In genomic region chr16:643050-643368, GRCh38 we compare ENCODE assay signal across 9 cellular contexts. TPM values are rescaled to one million over a fixed set of nuclear protein-coding genes. Genes with fewer than 3 reads are reported as not detected.
A peak's percentile ranks its signal among the peaks of the same experiment; 100 is the strongest.
DNase-seq lines count a peak whose midpoint lies in the region; ATAC-seq and TF ChIP-seq lines count a peak whose summit lies in the region.
"Had no signal": no experiment of that assay in that cellular context is flagged by ENCODE, and none has a peak within 500 bp of the region (broad histone marks: within the 10 kb centered on the region; RNA-seq: fewer than 3 reads in every experiment).

No MANE protein-coding gene starts in this region.

- peak overlapping the region; percentile 99 for H3K27ac ChIP-seq in C4-2B
- H3K27ac ChIP-seq in SJCRH30, result no peak overlapping the region

- TF ChIP-seq CTCF in C4-2B (conservative IDR thresholded peaks at IDR 0.05), result no peak

- H2AFZ ChIP-seq in neuron (ENCODE audit: low read depth, low read length), result no peak overlapping the region

- peaks cover 22% of the 10 kb centered on the region for H3K4me1 ChIP-seq in neuron (ENCODE audit: insufficient read depth, low read length)
- 0 out of 2 replicates have a peak, but pooled peaks cover 3% of the 10 kb centered on the region for H3K4me1 ChIP-seq in SJCRH30

- H3K36me3 ChIP-seq in MG63 (peaks cover 28% of the 10 kb centered on the region), neuron (ENCODE audit: insufficient read depth, low read length) (no peaks in the 10 kb centered on the region), SJCRH30 (no peaks in the 10 kb centered on the region)

- H3K27me3 ChIP-seq in MG63 (no peaks in the 10 kb centered on the region), neuron (ENCODE audit: insufficient read depth, low read length) (no peaks in the 10 kb centered on the region), SJCRH30 (0 out of 2 replicates have a peak, but pooled peaks cover 5% of the 10 kb centered on the region)

- no peaks in the 10 kb centered on the region for H3K27me3 Mint-ChIP-seq in effector memory CD8-positive, alpha-beta T cell

- H3K9me3 ChIP-seq in MG63, result no peaks in the 10 kb centered on the region
- no peaks in the 10 kb centered on the region for H3K9me3 ChIP-seq in neuron (ENCODE audit: low read length)
- H3K9me3 ChIP-seq in SJCRH30 (replicated peaks), result no peaks in the 10 kb centered on the region

- H3K4me3 Mint-ChIP-seq in effector memory CD8-positive, alpha-beta T cell, result peak overlapping the region; percentile 72

- H3K4me3 ChIP-seq in MG63 (peak overlapping the region; percentile 63), neuron (ENCODE audit: low read length) (peak overlapping the region; percentile 66), SJCRH30 (no peak overlapping the region)

- peaks cover 0 to 5% of the 10 kb centered on the region in 2 donors for H3K4me1 Mint-ChIP-seq in effector memory CD8-positive, alpha-beta T cell (ENCODE audit: low read depth in 2 of 2)

- H3K36me3 Mint-ChIP-seq in effector memory CD8-positive, alpha-beta T cell (ENCODE audit: insufficient read depth), result peaks cover 7% of the 10 kb centered on the region

- ATAC-seq in effector memory CD8-positive, alpha-beta T cell (replicated peaks), result no peak

- DNase-seq in MG63 (no peak), amniotic stem cell (lab: John Stamatoyannopoulos, UW) (no peak), NCI-H345 (lab: John Stamatoyannopoulos, UW) (no peak), SJCRH30 (no peak)
- no peak for DNase-seq in effector memory CD8-positive, alpha-beta T cell
- DNase-seq in stimulated activated CD4-positive, alpha-beta T cell treated with anti-CD3 and anti-CD28 coated beads, Interleukin-2, amount 100 ng/mL, for 48 hours, result no peak
- DNase-seq: activated CD8-positive, alpha-beta memory T cell treated with anti-CD3 and anti-CD28 coated beads, Interleukin-2, amount 50 U/mL, for 4 hours had no signal

- peak overlapping the region in 1 of 2 donors; percentile 57 for H3K27ac Mint-ChIP-seq in effector memory CD8-positive, alpha-beta T cell

- H3K9me3 Mint-ChIP-seq in effector memory CD8-positive, alpha-beta T cell, result no peaks in the 10 kb centered on the region

RNA-seq across cellular contexts. Expression of gene MCRIP2, which starts 1.4 kb away (rescaled TPM):
- total RNA-seq in MG63 (2014; rRNA removed; shearing (Covaris generic); ENCODE audit: low replicate concordance), result 22.2 and 50.3 TPM in 2 replicates
- total RNA-seq in SJCRH30 (2014; rRNA removed; shearing (Covaris generic)), result 3.3 and 4.6 TPM in 2 replicates

RNA-seq across cellular contexts. Expression of gene WDR90, which starts 6.2 kb away (rescaled TPM):
- 6.0 and 17.3 TPM in 2 replicates for total RNA-seq in MG63 (2014; rRNA removed; shearing (Covaris generic); ENCODE audit: low replicate concordance)
- 10.5 and 18.3 TPM in 2 replicates for total RNA-seq in SJCRH30 (2014; rRNA removed; shearing (Covaris generic))

RNA-seq across cellular contexts. Expression of gene METTL26, which starts 6.9 kb away (rescaled TPM):
- total RNA-seq in MG63 (2014; rRNA removed; shearing (Covaris generic); ENCODE audit: low replicate concordance), result 145 and 183 TPM in 2 replicates
- 60.9 and 72.6 TPM in 2 replicates for total RNA-seq in SJCRH30 (2014; rRNA removed; shearing (Covaris generic))

RNA-seq across cellular contexts. Expression of gene WFIKKN1, which starts 12.2 kb away (rescaled TPM):
- not detected in 2 replicates for total RNA-seq in MG63 (2014; rRNA removed; shearing (Covaris generic); ENCODE audit: low replicate concordance)
- 0.04 and 0.05 TPM in 2 replicates for total RNA-seq in SJCRH30 (2014; rRNA removed; shearing (Covaris generic))

RNA-seq across cellular contexts. Expression of gene RHOT2, which starts 24.9 kb away (rescaled TPM):
- 48.7 and 72.8 TPM in 2 replicates for total RNA-seq in MG63 (2014; rRNA removed; shearing (Covaris generic); ENCODE audit: low replicate concordance)
- 41.0 and 66.2 TPM in 2 replicates for total RNA-seq in SJCRH30 (2014; rRNA removed; shearing (Covaris generic))
